In the genomic region with DNA sequence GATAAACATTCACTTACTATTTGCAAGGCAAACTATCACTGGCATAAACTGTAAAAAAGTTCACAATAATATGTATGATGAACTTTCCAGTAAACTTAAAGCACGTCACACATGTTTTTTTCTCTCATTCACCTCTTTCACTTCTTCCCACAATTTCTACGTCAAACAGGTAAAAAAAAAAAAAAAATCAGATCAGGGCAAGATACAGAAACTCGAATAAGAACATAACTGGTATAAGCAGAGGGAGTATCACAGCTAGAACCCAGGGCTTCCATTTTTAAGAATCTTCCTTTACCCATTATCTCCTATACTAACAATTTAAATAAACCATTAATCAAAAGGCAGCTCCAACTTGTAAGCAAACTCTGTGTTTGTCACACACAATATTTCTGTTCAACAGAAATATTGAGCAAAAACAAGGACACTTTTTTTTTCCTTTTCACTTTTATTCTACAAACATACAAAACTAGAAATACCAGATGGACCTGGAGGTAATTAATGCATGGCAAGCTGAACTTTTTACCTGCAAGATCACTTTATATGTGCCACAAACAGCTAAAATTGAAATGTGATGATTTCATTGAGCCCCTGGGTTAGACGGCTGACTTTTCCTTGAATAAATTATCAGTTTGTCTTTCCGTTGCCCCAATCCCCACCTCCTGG, we compare ENCODE assay signal across 1 cellular context.
TF ChIP-seq lines count a peak whose summit lies in the region.

No MANE protein-coding gene starts in this region.

TF ChIP-seq in WTC11, 78 proteins besides CTCF, POLR2A, EP300 and RAD21:
- TF ChIP-seq, protein P1, sequence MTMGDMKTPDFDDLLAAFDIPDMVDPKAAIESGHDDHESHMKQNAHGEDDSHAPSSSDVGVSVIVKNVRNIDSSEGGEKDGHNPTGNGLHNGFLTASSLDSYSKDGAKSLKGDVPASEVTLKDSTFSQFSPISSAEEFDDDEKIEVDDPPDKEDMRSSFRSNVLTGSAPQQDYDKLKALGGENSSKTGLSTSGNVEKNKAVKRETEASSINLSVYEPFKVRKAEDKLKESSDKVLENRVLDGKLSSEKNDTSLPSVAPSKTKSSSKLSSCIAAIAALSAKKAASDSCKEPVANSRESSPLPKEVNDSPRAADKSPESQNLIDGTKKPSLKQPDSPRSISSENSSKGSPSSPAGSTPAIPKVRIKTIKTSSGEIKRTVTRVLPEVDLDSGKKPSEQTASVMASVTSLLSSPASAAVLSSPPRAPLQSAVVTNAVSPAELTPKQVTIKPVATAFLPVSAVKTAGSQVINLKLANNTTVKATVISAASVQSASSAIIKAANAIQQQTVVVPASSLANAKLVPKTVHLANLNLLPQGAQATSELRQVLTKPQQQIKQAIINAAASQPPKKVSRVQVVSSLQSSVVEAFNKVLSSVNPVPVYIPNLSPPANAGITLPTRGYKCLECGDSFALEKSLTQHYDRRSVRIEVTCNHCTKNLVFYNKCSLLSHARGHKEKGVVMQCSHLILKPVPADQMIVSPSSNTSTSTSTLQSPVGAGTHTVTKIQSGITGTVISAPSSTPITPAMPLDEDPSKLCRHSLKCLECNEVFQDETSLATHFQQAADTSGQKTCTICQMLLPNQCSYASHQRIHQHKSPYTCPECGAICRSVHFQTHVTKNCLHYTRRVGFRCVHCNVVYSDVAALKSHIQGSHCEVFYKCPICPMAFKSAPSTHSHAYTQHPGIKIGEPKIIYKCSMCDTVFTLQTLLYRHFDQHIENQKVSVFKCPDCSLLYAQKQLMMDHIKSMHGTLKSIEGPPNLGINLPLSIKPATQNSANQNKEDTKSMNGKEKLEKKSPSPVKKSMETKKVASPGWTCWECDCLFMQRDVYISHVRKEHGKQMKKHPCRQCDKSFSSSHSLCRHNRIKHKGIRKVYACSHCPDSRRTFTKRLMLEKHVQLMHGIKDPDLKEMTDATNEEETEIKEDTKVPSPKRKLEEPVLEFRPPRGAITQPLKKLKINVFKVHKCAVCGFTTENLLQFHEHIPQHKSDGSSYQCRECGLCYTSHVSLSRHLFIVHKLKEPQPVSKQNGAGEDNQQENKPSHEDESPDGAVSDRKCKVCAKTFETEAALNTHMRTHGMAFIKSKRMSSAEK (CRISPR knock-in tag; IDR thresholded peaks at IDR 0.05; ENCODE audit: borderline replicate concordance): no peak
- TF ChIP-seq, protein P2, sequence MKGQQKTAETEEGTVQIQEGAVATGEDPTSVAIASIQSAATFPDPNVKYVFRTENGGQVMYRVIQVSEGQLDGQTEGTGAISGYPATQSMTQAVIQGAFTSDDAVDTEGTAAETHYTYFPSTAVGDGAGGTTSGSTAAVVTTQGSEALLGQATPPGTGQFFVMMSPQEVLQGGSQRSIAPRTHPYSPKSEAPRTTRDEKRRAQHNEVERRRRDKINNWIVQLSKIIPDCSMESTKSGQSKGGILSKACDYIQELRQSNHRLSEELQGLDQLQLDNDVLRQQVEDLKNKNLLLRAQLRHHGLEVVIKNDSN (CRISPR knock-in tag; IDR thresholded peaks at IDR 0.05): no peak
- TF ChIP-seq, protein P3, sequence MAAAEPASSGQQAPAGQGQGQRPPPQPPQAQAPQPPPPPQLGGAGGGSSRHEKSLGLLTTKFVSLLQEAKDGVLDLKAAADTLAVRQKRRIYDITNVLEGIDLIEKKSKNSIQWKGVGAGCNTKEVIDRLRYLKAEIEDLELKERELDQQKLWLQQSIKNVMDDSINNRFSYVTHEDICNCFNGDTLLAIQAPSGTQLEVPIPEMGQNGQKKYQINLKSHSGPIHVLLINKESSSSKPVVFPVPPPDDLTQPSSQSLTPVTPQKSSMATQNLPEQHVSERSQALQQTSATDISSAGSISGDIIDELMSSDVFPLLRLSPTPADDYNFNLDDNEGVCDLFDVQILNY (CRISPR knock-in tag; IDR thresholded peaks at IDR 0.05): no peak
- TF ChIP-seq CDX4 (CRISPR knock-in tag; IDR thresholded peaks at IDR 0.05; ENCODE audit: borderline replicate concordance): no peak
- TF ChIP-seq GRHL2 (CRISPR knock-in tag; IDR thresholded peaks at IDR 0.05; ENCODE audit: insufficient replicate concordance, severe bottlenecking): no peak
- TF ChIP-seq ETV6 (CRISPR knock-in tag; IDR thresholded peaks at IDR 0.05): no peak
- TF ChIP-seq ESRRA (CRISPR knock-in tag; IDR thresholded peaks at IDR 0.05; ENCODE audit: borderline replicate concordance): no peak
- no peak for TF ChIP-seq TEAD1 (CRISPR knock-in tag; IDR thresholded peaks at IDR 0.05)
- no peak for TF ChIP-seq HMGA2 (CRISPR knock-in tag; IDR thresholded peaks at IDR 0.05)
- TF ChIP-seq E2F1 (CRISPR knock-in tag; IDR thresholded peaks at IDR 0.05): no peak
- no peak for TF ChIP-seq FOXK1 (CRISPR knock-in tag; IDR thresholded peaks at IDR 0.05)
- TF ChIP-seq ZNF423 (CRISPR knock-in tag; IDR thresholded peaks at IDR 0.05): no peak
- TF ChIP-seq ZBTB21 (CRISPR knock-in tag; IDR thresholded peaks at IDR 0.05; ENCODE audit: borderline replicate concordance): no peak
